Comparison of ENCODE assay signal across 10 cellular contexts in genomic region chr16:4664538-4665418, GRCh38. TPM values are rescaled to one million over a fixed set of nuclear protein-coding genes. Genes with fewer than 3 reads are reported as not detected.
DNase-seq lines count a peak whose midpoint lies in the region; ATAC-seq and TF ChIP-seq lines count a peak whose summit lies in the region.
"Had no signal": no experiment of that assay in that cellular context is flagged by ENCODE, and none has a peak within 500 bp of the region (broad histone marks: within the 10 kb centered on the region; RNA-seq: fewer than 3 reads in every experiment).

No MANE protein-coding gene starts in this region.

- ATAC-seq in activated CD4-positive, alpha-beta T cell treated with anti-CD3 and anti-CD28 coated beads for 36 hours, result peak; percentile 53
- peak; percentile 70 for ATAC-seq in effector memory CD8-positive, alpha-beta T cell (replicated peaks)

- no peaks in the 10 kb centered on the region for H3K27me3 ChIP-seq in brain microvascular endothelial cell (replicated peaks)

- H3K36me3 Mint-ChIP-seq in activated CD4-positive, alpha-beta T cell treated with anti-CD3 and anti-CD28 coated beads for 36 hours (ENCODE audit: low read depth), result peaks cover 27% of the 10 kb centered on the region
- H3K36me3 Mint-ChIP-seq in effector memory CD8-positive, alpha-beta T cell (ENCODE audit: insufficient read depth), result peaks cover 22% of the 10 kb centered on the region

- peak; percentile 29 for DNase-seq in DMS 273 (lab: John Stamatoyannopoulos, UW; ENCODE audit: unreplicated experiment)
- no peak for DNase-seq in DMS 273 treated with DMSO at 0.1 percent for 48 hours (lab: John Stamatoyannopoulos, UW)
- peak; percentile 80 for DNase-seq in activated CD4-positive, alpha-beta T cell treated with anti-CD3 and anti-CD28 coated beads for 36 hours
- DNase-seq in effector memory CD8-positive, alpha-beta T cell, result peak; percentile 49 to 51 (median 50)
- peak; percentile 31 for DNase-seq in stimulated activated CD4-positive, alpha-beta T cell treated with anti-CD3 and anti-CD28 coated beads, Interleukin-2, amount 100 ng/mL, for 4 hours (ENCODE audit: low read depth)
- no peak for DNase-seq in superior temporal gyrus (ENCODE audit: extremely low spot score)
- no peak for DNase-seq in NCI-H446 (lab: John Stamatoyannopoulos, UW)
- no peak for DNase-seq in brain microvascular endothelial cell

- H3K27me3 Mint-ChIP-seq in activated CD4-positive, alpha-beta T cell treated with anti-CD3 and anti-CD28 coated beads for 36 hours, result no peaks in the 10 kb centered on the region
- H3K27me3 Mint-ChIP-seq in effector memory CD8-positive, alpha-beta T cell, result no peaks in the 10 kb centered on the region

- H3K4me3 Mint-ChIP-seq in activated CD4-positive, alpha-beta T cell treated with anti-CD3 and anti-CD28 coated beads for 36 hours, result peak overlapping the region; percentile 60
- peak overlapping the region; percentile 62 to 73 for H3K4me3 Mint-ChIP-seq in effector memory CD8-positive, alpha-beta T cell

- POLR2A ChIA-PET in activated CD4-positive, alpha-beta T cell treated with anti-CD3 and anti-CD28 coated beads for 36 hours (lab: Charles Lee), result interaction anchor here (0.6 kb wide), 1 partner anchor 17 kb away, joined by 3 read pairs; no protein-coding TSS in a partner anchor

- no peak for TF ChIP-seq CTCF in brain microvascular endothelial cell (IDR thresholded peaks at IDR 0.05; ENCODE audit: low read depth, low read length, missing control alignments)

- no peaks in the 10 kb centered on the region for H3K9me3 Mint-ChIP-seq in activated CD4-positive, alpha-beta T cell treated with anti-CD3 and anti-CD28 coated beads for 36 hours (ENCODE audit: low read depth)
- H3K9me3 Mint-ChIP-seq in effector memory CD8-positive, alpha-beta T cell, result no peaks in the 10 kb centered on the region

- H3K27ac Mint-ChIP-seq in activated CD4-positive, alpha-beta T cell treated with anti-CD3 and anti-CD28 coated beads for 36 hours, result peak overlapping the region; percentile 92
- H3K27ac Mint-ChIP-seq in effector memory CD8-positive, alpha-beta T cell, result peak overlapping the region; percentile 76 to 85

- CTCF ChIA-PET in activated CD4-positive, alpha-beta T cell treated with anti-CD3 and anti-CD28 coated beads for 36 hours (lab: Charles Lee), result interaction anchor here (0.6 to 1.0 kb wide), 3 partner anchors 31 to 147 kb away, joined by 3 to 4 read pairs (median 4); partner anchors contain the start of gene MGRN1

- in situ Hi-C loops in brain microvascular endothelial cell (cut with HindIII; ENCODE audit: low pct_ligation_motif_present, low sequenced_read_pairs), result no loop called here

- peaks cover 52% of the 10 kb centered on the region for H3K36me3 ChIP-seq in brain microvascular endothelial cell (replicated peaks)

- H3K27ac ChIP-seq in brain microvascular endothelial cell, result no peak overlapping the region
- H3K27ac ChIP-seq: 22Rv1 had no signal

- H3K4me1 Mint-ChIP-seq in activated CD4-positive, alpha-beta T cell treated with anti-CD3 and anti-CD28 coated beads for 36 hours, result peaks cover 59% of the 10 kb centered on the region
- H3K4me1 Mint-ChIP-seq in effector memory CD8-positive, alpha-beta T cell (ENCODE audit: low read depth in 2 of 2), result peaks cover 9 to 28% of the 10 kb centered on the region in 2 donors

- intact Hi-C loops in activated CD4-positive, alpha-beta T cell treated with anti-CD3 and anti-CD28 coated beads for 36 hours (cut with DNase I, micrococcal nuclease), result loop anchor here (1.0 to 5.0 kb wide), 2 partner anchors 29 to 37 kb away; partner anchors contain the start of gene NUDT16L1 (in 1 of the 2)

- no peak overlapping the region for H3K4me3 ChIP-seq in brain microvascular endothelial cell (ENCODE audit: low read depth, low read length)
- H3K4me3 ChIP-seq: K562 had no signal

RNA-seq across cellular contexts. Expression of gene NUDT16L1, which starts 28.6 kb away (rescaled TPM):
- total RNA-seq in activated CD4-positive, alpha-beta T cell treated with anti-CD3 and anti-CD28 coated beads for 36 hours, result 10 to 100 TPM; 16.4 to 22.5 TPM

RNA-seq across cellular contexts. Expression of gene MGRN1, which starts 40.2 kb away (rescaled TPM):
- total RNA-seq in activated CD4-positive, alpha-beta T cell treated with anti-CD3 and anti-CD28 coated beads for 36 hours, result 10 to 100 TPM; 65.0 to 75.4 TPM

RNA-seq across cellular contexts. Expression of gene UBALD1, which starts 50.1 kb away (rescaled TPM):
- 10 to 100 TPM in 1 of 2 experiments, 1 to 10 TPM in 1; 9.7 to 10.2 TPM for total RNA-seq in activated CD4-positive, alpha-beta T cell treated with anti-CD3 and anti-CD28 coated beads for 36 hours

Comparison
In these comparisons a context has a peak if more than half of its experiments do, and no peak if none do; other contexts are left out.
1. DNase-seq: peak in DMS 273 (single experiment), activated CD4-positive, alpha-beta T cell treated with anti-CD3 and anti-CD28 coated beads for 36 hours (single experiment), effector memory CD8-positive, alpha-beta T cell (3 of 3) and stimulated activated CD4-positive, alpha-beta T cell treated with anti-CD3 and anti-CD28 coated beads, Interleukin-2, amount 100 ng/mL, for 4 hours (single experiment); none in DMS 273 treated with DMSO at 0.1 percent for 48 hours (single experiment), superior temporal gyrus (single experiment), NCI-H446 (0 of 2) and brain microvascular endothelial cell (single experiment).